ENCODE assay signal across 9 cellular contexts in the genomic region with DNA sequence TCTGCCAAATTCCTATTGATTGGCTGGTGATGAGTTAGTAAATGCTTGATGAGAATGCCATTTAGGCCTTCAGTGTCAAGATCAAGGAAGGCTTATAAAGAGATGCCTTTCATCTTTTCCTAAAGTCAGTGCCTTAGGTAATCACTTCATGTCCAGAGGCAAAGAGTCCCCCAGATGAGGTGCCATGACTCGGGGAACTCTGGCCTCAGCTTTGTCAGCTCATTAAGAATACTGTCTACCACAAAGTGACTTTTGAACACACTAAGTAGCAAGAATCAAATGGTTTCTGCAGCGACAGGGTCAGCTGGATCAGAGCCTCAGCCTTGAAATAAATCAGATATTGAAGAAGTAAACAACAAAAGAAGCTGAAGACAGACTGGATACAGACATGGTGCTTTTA.
DNase-seq lines count a peak whose midpoint lies in the region; ATAC-seq, FAIRE-seq and TF ChIP-seq lines count a peak whose summit lies in the region.
"Had no signal": no experiment of that assay in that cellular context is flagged by ENCODE, and none has a peak within 500 bp of the region (broad histone marks: within the 10 kb centered on the region; RNA-seq: fewer than 3 reads in every experiment).

No MANE protein-coding gene starts in this region.

- H3K9me2 ChIP-seq in Karpas-422 (replicated peaks; ENCODE audit: insufficient read depth, low read length), result no peaks in the 10 kb centered on the region

- H4K20me1 ChIP-seq in BLaER1 treated with 17β-estradiol and CSF1 and Interleukin-3, amounts not matched to agents 10 nM and 100 nM, result no peaks in the 10 kb centered on the region
- H4K20me1 ChIP-seq in Karpas-422 (ENCODE audit: insufficient read depth, low read depth, low read length), result no peaks in the 10 kb centered on the region

- H3K36me3 Mint-ChIP-seq in activated CD4-positive, alpha-beta memory T cell treated with anti-CD3 and anti-CD28 coated beads, Interleukin-2, amount 10 ng/mL, durations not matched to agents 7 days and 5 days (ENCODE audit: low read depth), result peaks cover 44% of the 10 kb centered on the region
- H3K36me3 Mint-ChIP-seq in naive B cell (peaks cover 0 to 9% of the 10 kb centered on the region in 2 donors), chondrocyte (ENCODE audit: low read depth) (no peaks in the 10 kb centered on the region)

- 0 out of 22 replicates have a peak overlapping the region, but pooled peaks of 1 of the 11 experiments have one; percentile 31 for H3K9ac ChIP-seq in BLaER1 treated with 17β-estradiol and CSF1 and Interleukin-3, amounts not matched to agents 10 nM and 100 nM
- no peak overlapping the region for H3K9ac ChIP-seq in Karpas-422 (ENCODE audit: low read length)

- H2AFZ ChIP-seq in Karpas-422 (ENCODE audit: low read length), result no peak overlapping the region

- H3K4me3 ChIP-seq in BLaER1 treated with 17β-estradiol and CSF1 and Interleukin-3, amounts not matched to agents 10 nM and 100 nM, result no peak overlapping the region
- no peak overlapping the region for H3K4me3 ChIP-seq in Karpas-422 (ENCODE audit: low read length)
- H3K4me3 ChIP-seq: esophagus muscularis mucosa had no signal

- CTCF ChIA-PET in activated CD4-positive, alpha-beta memory T cell treated with anti-CD3 and anti-CD28 coated beads, Interleukin-2, amount 10 ng/mL, durations not matched to agents 7 days and 5 days (lab: Charles Lee), result interaction anchor here (1.1 to 8.1 kb wide), 4 partner anchors 24 to 123 kb away, joined by 3 to 81 read pairs (median 32); no protein-coding TSS in a partner anchor

- H3K4me1 ChIP-seq in BLaER1 treated with 17β-estradiol and CSF1 and Interleukin-3, amounts not matched to agents 10 nM and 100 nM, result peaks cover 9 to 78% (median 42%) of the 10 kb centered on the region in 10 experiments; a peak in 19 of 20 replicates
- H3K4me1 ChIP-seq in Karpas-422 (ENCODE audit: low read length), result peaks cover 29% of the 10 kb centered on the region

- no peaks in the 10 kb centered on the region for H3K79me2 ChIP-seq in Karpas-422 (ENCODE audit: low read length)

- DNase-seq in GM12891 (ENCODE audit: insufficient read length, low spot score), result no peak
- no peak for DNase-seq in activated CD4-positive, alpha-beta memory T cell treated with anti-CD3 and anti-CD28 coated beads, Interleukin-2, amount 10 ng/mL, durations not matched to agents 7 days and 5 days
- DNase-seq in naive B cell, result no peak
- no peak for DNase-seq in chondrocyte (ENCODE audit: low spot score)
- DNase-seq in NCI-H1436 (lab: John Stamatoyannopoulos, UW), result no peak
- no peak for DNase-seq in Karpas-422

- no peaks in the 10 kb centered on the region for H3K27me3 Mint-ChIP-seq in activated CD4-positive, alpha-beta memory T cell treated with anti-CD3 and anti-CD28 coated beads, Interleukin-2, amount 10 ng/mL, durations not matched to agents 7 days and 5 days
- H3K27me3 Mint-ChIP-seq in naive B cell (no peaks in the 10 kb centered on the region), chondrocyte (ENCODE audit: low read depth) (no peaks in the 10 kb centered on the region)

- no peak for TF ChIP-seq CTCF in chondrocyte (IDR thresholded peaks at IDR 0.05)

- H3K4me2 ChIP-seq in BLaER1 treated with 17β-estradiol and CSF1 and Interleukin-3, amounts not matched to agents 10 nM and 100 nM, result peak overlapping the region in 6 of 11 experiments; percentile 28 to 88 (median 65); a peak in 11 of 22 replicates
- no peak overlapping the region for H3K4me2 ChIP-seq in Karpas-422 (ENCODE audit: low read depth, low read length, poor library complexity, severe bottlenecking)

- H3K4me3 Mint-ChIP-seq in activated CD4-positive, alpha-beta memory T cell treated with anti-CD3 and anti-CD28 coated beads, Interleukin-2, amount 10 ng/mL, durations not matched to agents 7 days and 5 days, result peak overlapping the region; percentile 47
- H3K4me3 Mint-ChIP-seq in naive B cell (peak overlapping the region in 5 of 8 donors; percentile 33 to 77 (median 63)), chondrocyte (ENCODE audit: unreplicated experiment) (no peak overlapping the region)

- no peak for TF ChIP-seq POLR2A in GM12891 (IDR thresholded peaks at IDR 0.05; ENCODE audit: low read depth, low read length)

- peak; percentile 28 for FAIRE-seq in GM12891 (lab: Jason Lieb, UNC)
- FAIRE-seq: keratinocyte had no signal

- H3K36me3 ChIP-seq in BLaER1 treated with 17β-estradiol and CSF1 and Interleukin-3, amounts not matched to agents 10 nM and 100 nM, result no peaks in the 10 kb centered on the region
- no peaks in the 10 kb centered on the region for H3K36me3 ChIP-seq in Karpas-422 (ENCODE audit: insufficient read depth, low read length)
- H3K36me3 ChIP-seq: esophagus muscularis mucosa had no signal

- H3K27me3 ChIP-seq in BLaER1 treated with 17β-estradiol and CSF1 and Interleukin-3, amounts not matched to agents 10 nM and 100 nM, result no peaks in the 10 kb centered on the region
- H3K27me3 ChIP-seq in Karpas-422 (ENCODE audit: low read length), result no peaks in the 10 kb centered on the region
- H3K27me3 ChIP-seq: esophagus muscularis mucosa had no signal

- H3K9me3 Mint-ChIP-seq in activated CD4-positive, alpha-beta memory T cell treated with anti-CD3 and anti-CD28 coated beads, Interleukin-2, amount 10 ng/mL, durations not matched to agents 7 days and 5 days, result peaks cover 9% of the 10 kb centered on the region
- H3K9me3 Mint-ChIP-seq in naive B cell (peaks cover 0 to 3% (median 0%) of the 10 kb centered on the region in 7 donors), chondrocyte (ENCODE audit: low read depth) (no peaks in the 10 kb centered on the region)

- H3K27ac Mint-ChIP-seq in activated CD4-positive, alpha-beta memory T cell treated with anti-CD3 and anti-CD28 coated beads, Interleukin-2, amount 10 ng/mL, durations not matched to agents 7 days and 5 days, result peak overlapping the region; percentile 95
- H3K27ac Mint-ChIP-seq in naive B cell (peak overlapping the region in 4 of 6 donors; percentile 71 to 93 (median 90)), chondrocyte (ENCODE audit: unreplicated experiment) (no peak overlapping the region)

- no peak for ATAC-seq in naive B cell (ENCODE audit: low read depth in 2 of 2)

- POLR2A ChIA-PET in activated CD4-positive, alpha-beta memory T cell treated with anti-CD3 and anti-CD28 coated beads, Interleukin-2, amount 10 ng/mL, durations not matched to agents 7 days and 5 days (lab: Charles Lee), result interaction anchor here (0.9 to 20.0 kb wide), 8 partner anchors 8 to 531 kb away, joined by 4 to 824 read pairs (median 52); a partner anchor contains a TSS

- H3K4me1 Mint-ChIP-seq in activated CD4-positive, alpha-beta memory T cell treated with anti-CD3 and anti-CD28 coated beads, Interleukin-2, amount 10 ng/mL, durations not matched to agents 7 days and 5 days, result peaks cover 89% of the 10 kb centered on the region
- H3K4me1 Mint-ChIP-seq in naive B cell (peaks cover 52 to 71% (median 63%) of the 10 kb centered on the region in 3 donors), chondrocyte (ENCODE audit: low read depth) (peaks cover 49% of the 10 kb centered on the region)

- peaks cover 0 to 31% (median 2%) of the 10 kb centered on the region in 11 experiments; a peak in 9 of 22 replicates for H3K9me3 ChIP-seq in BLaER1 treated with 17β-estradiol and CSF1 and Interleukin-3, amounts not matched to agents 10 nM and 100 nM (replicated peaks in 1 of 11)
- no peaks in the 10 kb centered on the region for H3K9me3 ChIP-seq in Karpas-422 (ENCODE audit: low read length)
- H3K9me3 ChIP-seq: esophagus muscularis mucosa had no signal

- peak overlapping the region in 6 of 11 experiments; percentile 13 to 70 (median 50); a peak in 10 of 22 replicates for H3K27ac ChIP-seq in BLaER1 treated with 17β-estradiol and CSF1 and Interleukin-3, amounts not matched to agents 10 nM and 100 nM
- H3K27ac ChIP-seq in Karpas-422 (ENCODE audit: low read length), result no peak overlapping the region
- H3K27ac ChIP-seq: esophagus muscularis mucosa had no signal

TF ChIP-seq in GM12891, 5 proteins besides CTCF, POLR2A, EP300 and RAD21:
- no peak for TF ChIP-seq POLR2AphosphoS5 (IDR thresholded peaks at IDR 0.05; ENCODE audit: low read depth, low read length)
- no peak for TF ChIP-seq TAF1 (IDR thresholded peaks at IDR 0.05; ENCODE audit: low read depth, low read length)
- no peak for TF ChIP-seq POU2F2 (IDR thresholded peaks at IDR 0.05; ENCODE audit: low read depth, low read length)
- TF ChIP-seq SPI1 (IDR thresholded peaks at IDR 0.05; ENCODE audit: low read depth, low read length), result no peak
- no peak for TF ChIP-seq PAX5 (IDR thresholded peaks at IDR 0.05; ENCODE audit: insufficient read depth, low read length, severe bottlenecking)
